In genomic region chr18:60534539-60534938, GRCh38 we compare ENCODE assay signal across 18 cellular contexts.
DNase-seq lines count a peak whose midpoint lies in the region; TF ChIP-seq lines count a peak whose summit lies in the region.
"Had no signal": no experiment of that assay in that cellular context is flagged by ENCODE, and none has a peak within 500 bp of the region (broad histone marks: within the 10 kb centered on the region; RNA-seq: fewer than 3 reads in every experiment).

No MANE protein-coding gene starts in this region.

- H3K9me3 ChIP-seq in BE2C = no peaks in the 10 kb centered on the region
- H3K9me3 ChIP-seq: ovary had no signal

- no peaks in the 10 kb centered on the region for H3K4me1 ChIP-seq in BE2C

- no peak overlapping the region for H3K4me3 ChIP-seq in astrocyte of the cerebellum (ENCODE audit: low read depth, low read length)
- no peak overlapping the region for H3K4me3 ChIP-seq in BE2C (ENCODE audit: low read depth, low read length)
- H3K4me3 ChIP-seq: ovary had no signal

- no peaks in the 10 kb centered on the region for H3K27me3 ChIP-seq in BE2C
- H3K27me3 ChIP-seq: ovary had no signal

- DNase-seq in DMS53 treated with DMSO at 0.1 percent for 48 hours (lab: John Stamatoyannopoulos, UW; ENCODE audit: unreplicated experiment) (peak; percentile 75), HT1080 (ENCODE audit: low read depth) (peak; percentile 61), astrocyte of the cerebellum (ENCODE audit: low read depth) (peak; percentile 42), glomerular visceral epithelial cell (ENCODE audit: extremely low spot score) (peak; percentile 23), NCI-H187 treated with DMSO at 0.1 percent for 48 hours (lab: John Stamatoyannopoulos, UW) (no peak), NCI-H2081 treated with DMSO at 0.1 percent for 48 hours (lab: John Stamatoyannopoulos, UW) (no peak), SK-N-DZ (ENCODE audit: low spot score) (no peak), BE2C (no peak)
- DNase-seq: GDM1; glutamatergic neuron; NCI-H1048; NCI-H2171 treated with DMSO at 0.1 percent for 48 hours; ovary; Right ventricle myocardium superior; stimulated activated CD4-positive, alpha-beta T cell treated with anti-CD3 and anti-CD28 coated beads, Interleukin-4, amount 100 ng/mL, for 4 hours; stimulated activated CD8-positive, alpha-beta memory T cell treated with anti-CD3 and anti-CD28 coated beads, Interleukin-4, amount 100 ng/mL, for 48 hours; substantia nigra; T-helper 17 cell had no signal

- no peak for TF ChIP-seq CTCF in astrocyte of the cerebellum (IDR thresholded peaks at IDR 0.05; ENCODE audit: low read depth, low read length, missing control alignments)
- no peak for TF ChIP-seq CTCF in BE2C (IDR thresholded peaks at IDR 0.05; ENCODE audit: low read depth, low read length)

- no peaks in the 10 kb centered on the region for H3K36me3 ChIP-seq in BE2C
- H3K36me3 ChIP-seq: ovary had no signal

- in situ Hi-C loops in astrocyte of the cerebellum (cut with HindIII; ENCODE audit: low sequenced_read_pairs) = no loop called here

Comparison
In these comparisons a context has a peak if more than half of its experiments do, and no peak if none do; other contexts are left out.
1. DNase-seq: peak in DMS53 treated with DMSO at 0.1 percent for 48 hours (single experiment), HT1080 (single experiment), astrocyte of the cerebellum (single experiment) and glomerular visceral epithelial cell (single experiment); none in NCI-H187 treated with DMSO at 0.1 percent for 48 hours (single experiment), NCI-H2081 treated with DMSO at 0.1 percent for 48 hours (single experiment), SK-N-DZ (single experiment) and BE2C (single experiment).